Comparison of ENCODE assay signal across 8 cellular contexts in the genomic region with DNA sequence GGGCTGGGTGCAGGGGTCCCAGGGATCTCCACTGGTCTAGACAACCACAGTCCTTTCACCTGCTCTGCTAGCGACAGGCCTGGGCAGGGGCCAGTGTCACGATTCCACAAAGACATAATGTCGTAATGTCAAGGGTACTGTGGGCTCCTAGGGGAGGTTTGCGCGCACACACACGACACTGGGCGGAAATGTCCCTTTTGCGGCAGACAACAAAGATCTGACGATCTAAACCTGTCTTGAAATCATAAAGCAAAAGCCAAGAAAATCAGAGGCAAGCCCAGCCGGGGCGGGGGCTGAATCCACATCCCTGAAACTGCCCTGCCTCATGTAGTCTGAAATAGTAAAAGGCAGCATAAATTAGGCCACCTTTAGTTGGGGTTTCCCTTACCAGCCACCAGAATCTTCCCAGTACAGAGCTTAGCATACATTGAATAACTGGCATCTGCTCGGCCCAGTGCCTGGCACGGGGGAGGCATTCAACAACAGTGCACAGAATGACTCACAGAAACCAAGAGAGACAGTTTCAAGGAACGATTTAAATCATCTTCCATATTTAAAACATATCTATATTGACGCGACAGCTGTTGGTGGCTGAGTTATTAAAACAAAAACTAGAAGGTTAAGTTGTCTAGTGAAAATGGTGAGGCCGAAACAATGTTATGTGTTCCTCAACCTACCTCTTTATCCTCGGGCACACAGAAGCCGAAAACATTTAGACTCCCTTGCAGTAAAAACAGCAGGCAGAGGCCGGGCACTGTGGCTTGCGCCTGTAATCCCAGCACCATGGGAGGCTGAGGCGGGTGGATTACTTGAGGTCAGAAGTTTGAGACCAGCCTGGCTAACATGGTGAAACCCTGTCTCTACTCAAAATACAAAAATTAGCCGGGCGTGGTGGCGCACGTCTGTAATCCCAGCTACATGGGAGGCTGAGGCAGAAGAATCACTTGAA.
DNase-seq lines count a peak whose midpoint lies in the region; ATAC-seq lines count a peak whose summit lies in the region.

No MANE protein-coding gene starts in this region.

- H3K4me3 ChIP-seq in skeletal muscle satellite cell (ENCODE audit: low read length): no peak overlapping the region

- peaks cover 3% of the 10 kb centered on the region for H3K27me3 Mint-ChIP-seq in T-helper 2 cell treated with Interferon-gamma antibody and Interleukin-4, amounts not matched to agents 5 μg/mL and 100 μg/mL, for 36 hours (ENCODE audit: low read depth)

- no peak overlapping the region for H3K4me3 Mint-ChIP-seq in T-helper 2 cell treated with Interferon-gamma antibody and Interleukin-4, amounts not matched to agents 5 μg/mL and 100 μg/mL, for 36 hours

- in situ Hi-C loops in KBM-7 (cut with MboI; ENCODE audit: low pct_unique_long_range_greater_than_20kb, low sequenced_read_pairs): loop anchor here (25.0 kb wide), 1 partner anchor 402 kb away; no protein-coding TSS in a partner anchor

- DNase-seq in T-helper 2 cell treated with Interferon-gamma antibody and Interleukin-4, amounts not matched to agents 5 μg/mL and 100 μg/mL, for 36 hours (ENCODE audit: low spot score): peak; percentile 49
- DNase-seq in NCI-H510A (lab: John Stamatoyannopoulos, UW) (no peak), KBM-7 (no peak), cerebellar nuclear complex (lab: John Stamatoyannopoulos, UW) (no peak), HPDE6-E6E7 (ENCODE audit: extremely low spot score) (no peak)

- H3K9ac ChIP-seq in skeletal muscle satellite cell (ENCODE audit: low read depth, low read length): peak overlapping the region; percentile 14

- peaks cover 2% of the 10 kb centered on the region for H3K4me1 Mint-ChIP-seq in T-helper 2 cell treated with Interferon-gamma antibody and Interleukin-4, amounts not matched to agents 5 μg/mL and 100 μg/mL, for 36 hours (ENCODE audit: low read depth)

- no peaks in the 10 kb centered on the region for H3K9me3 ChIP-seq in skeletal muscle satellite cell (replicated peaks; ENCODE audit: low read length)

- no peaks in the 10 kb centered on the region for H3K36me3 Mint-ChIP-seq in T-helper 2 cell treated with Interferon-gamma antibody and Interleukin-4, amounts not matched to agents 5 μg/mL and 100 μg/mL, for 36 hours (ENCODE audit: low read depth)

- peak overlapping the region; percentile 34 for H3K4me2 ChIP-seq in skeletal muscle satellite cell (ENCODE audit: low read length)

- H3K4me1 ChIP-seq in skeletal muscle satellite cell (ENCODE audit: control insufficient read depth, insufficient read depth, low read length): peaks cover 22% of the 10 kb centered on the region

- no peak overlapping the region for H3K27ac Mint-ChIP-seq in T-helper 2 cell treated with Interferon-gamma antibody and Interleukin-4, amounts not matched to agents 5 μg/mL and 100 μg/mL, for 36 hours

- ATAC-seq in GM19023 (IDR thresholded peaks at IDR 0.05; ENCODE audit: unreplicated experiment): peak; percentile 85
- ATAC-seq in HG02678 (IDR thresholded peaks at IDR 0.05; ENCODE audit: unreplicated experiment): peak; percentile 97

- H3K9me3 Mint-ChIP-seq in T-helper 2 cell treated with Interferon-gamma antibody and Interleukin-4, amounts not matched to agents 5 μg/mL and 100 μg/mL, for 36 hours: no peaks in the 10 kb centered on the region

- no peaks in the 10 kb centered on the region for H3K27me3 ChIP-seq in skeletal muscle satellite cell (ENCODE audit: control insufficient read depth, insufficient read depth, low read length)

- peaks cover 24% of the 10 kb centered on the region for H3K36me3 ChIP-seq in skeletal muscle satellite cell (ENCODE audit: insufficient read depth, low read length)
